8 cellular contexts compared by ENCODE assay signal in the genomic region with DNA sequence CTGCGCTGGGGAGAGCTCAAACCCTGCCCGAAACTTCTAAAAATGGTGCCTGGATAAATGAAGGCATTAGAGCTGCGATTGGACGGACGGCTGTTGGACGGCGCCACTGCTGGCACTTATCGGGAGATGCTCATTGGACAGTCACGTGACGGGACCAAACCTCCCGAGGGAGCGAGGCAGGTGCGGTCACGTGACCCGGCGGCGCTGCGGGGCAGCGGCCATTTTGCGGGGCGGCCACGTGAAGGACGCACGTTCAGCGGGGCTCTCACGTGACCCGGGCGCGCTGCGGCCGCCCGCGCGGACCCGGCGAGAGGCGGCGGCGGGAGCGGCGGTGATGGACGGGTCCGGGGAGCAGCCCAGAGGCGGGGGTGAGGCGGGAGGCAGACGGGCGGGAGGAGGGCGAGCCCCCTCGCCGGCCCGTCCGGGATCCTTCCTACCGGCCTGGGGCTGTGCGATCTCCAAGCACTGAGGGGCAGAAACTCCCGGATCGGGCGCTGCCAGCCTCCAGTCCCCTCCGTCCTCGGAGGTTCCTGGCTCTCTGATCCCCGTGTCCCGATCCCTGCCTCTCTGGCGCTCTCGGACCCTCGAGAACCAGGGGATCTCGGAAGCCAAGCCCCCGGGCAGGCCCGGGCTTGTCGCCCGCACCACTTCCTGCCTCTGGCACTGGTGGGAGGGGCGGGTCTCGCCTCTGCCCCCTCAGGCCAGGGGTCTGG. TPM values are rescaled to one million over a fixed set of nuclear protein-coding genes. Genes with fewer than 3 reads are reported as not detected.
DNase-seq lines count a peak whose midpoint lies in the region; ATAC-seq and TF ChIP-seq lines count a peak whose summit lies in the region.

BAX (plus strand) TSS at position 281 of the 713 bp plus-strand sequence; CDS start at position 335, 54 bp downstream.

- H3K36me3 ChIP-seq in ascending aorta = peaks cover 0 to 7% of the 10 kb centered on the region in 2 donors
- no peaks in the 10 kb centered on the region for H3K36me3 ChIP-seq in uterus

- H3K4me3 ChIP-seq in ascending aorta (peak within 1 kb of the TSS; percentile 88 to 95), right cardiac atrium (ENCODE audit: low read length) (peak within 1 kb of the TSS; percentile 81), uterus (peak within 1 kb of the TSS; percentile 63)

- H3K9me3 ChIP-seq in ascending aorta (no peaks in the 10 kb centered on the region), right cardiac atrium (ENCODE audit: control insufficient read depth, low read length) (no peaks in the 10 kb centered on the region), uterus (no peaks in the 10 kb centered on the region)

- peaks cover 28% of the 10 kb centered on the region for H3K4me1 Mint-ChIP-seq in T-helper 2 cell treated with Interferon-gamma antibody and Interleukin-4, amounts not matched to agents 5 μg/mL and 100 μg/mL, for 36 hours (ENCODE audit: low read depth)

- ATAC-seq in GM18498 (IDR thresholded peaks at IDR 0.05; ENCODE audit: unreplicated experiment) = peak; percentile 84
- peak; percentile 75 for ATAC-seq in HG02938 (IDR thresholded peaks at IDR 0.05; ENCODE audit: unreplicated experiment)
- ATAC-seq in right cardiac atrium = peak; percentile 95 to 96

- no peaks in the 10 kb centered on the region for H3K27me3 Mint-ChIP-seq in T-helper 2 cell treated with Interferon-gamma antibody and Interleukin-4, amounts not matched to agents 5 μg/mL and 100 μg/mL, for 36 hours (ENCODE audit: low read depth)

- peaks cover 40% of the 10 kb centered on the region for H3K36me3 Mint-ChIP-seq in T-helper 2 cell treated with Interferon-gamma antibody and Interleukin-4, amounts not matched to agents 5 μg/mL and 100 μg/mL, for 36 hours (ENCODE audit: low read depth)

- H3K27me3 ChIP-seq in ascending aorta = no peaks in the 10 kb centered on the region
- no peaks in the 10 kb centered on the region for H3K27me3 ChIP-seq in right cardiac atrium (ENCODE audit: control insufficient read depth, insufficient read depth)
- H3K27me3 ChIP-seq in uterus = no peaks in the 10 kb centered on the region

- peak within 1 kb of the TSS; percentile 86 to 94 for H3K27ac ChIP-seq in ascending aorta
- peak within 1 kb of the TSS; percentile 82 for H3K27ac ChIP-seq in right cardiac atrium (ENCODE audit: low read length)
- H3K27ac ChIP-seq in uterus = peak within 1 kb of the TSS; percentile 76 to 83

- intact Hi-C loops in ascending aorta (cut with DNase I) (loop anchor here (1.0 to 2.0 kb wide), 3 partner anchors 14 to 54 kb away; partner anchors contain the start of gene NUCB1), right cardiac atrium (cut with DNase I) (loop anchor here in 2 of 4 donors (5.0 to 10.0 kb wide), 2 partner anchors 50 to 52 kb away; partner anchors contain the start of gene NUCB1 (in 2 of the 2)), uterus (cut with DNase I; ENCODE audit: low total_unique reads) (loop anchor here (10.0 kb wide), 1 partner anchor 310 kb away; the partner anchor contains the start of gene CA11)

- H3K4me1 ChIP-seq in ascending aorta = peaks cover 5 to 13% of the 10 kb centered on the region in 2 donors
- no peaks in the 10 kb centered on the region for H3K4me1 ChIP-seq in right cardiac atrium (ENCODE audit: control insufficient read depth, insufficient read depth, low read length)
- peaks cover 0 to 4% of the 10 kb centered on the region in 2 donors for H3K4me1 ChIP-seq in uterus

- peak; percentile 89 for DNase-seq in NCI-H187 treated with DMSO at 0.1 percent for 48 hours (lab: John Stamatoyannopoulos, UW)
- peak; percentile 96 for DNase-seq in T-helper 2 cell treated with Interferon-gamma antibody and Interleukin-4, amounts not matched to agents 5 μg/mL and 100 μg/mL, for 36 hours (ENCODE audit: low spot score)
- peak; percentile 92 to 99 for DNase-seq in ascending aorta (ENCODE audit: low spot score in 2 of 2)
- peak; percentile 97 to 99 (median 99) for DNase-seq in right cardiac atrium
- peak; percentile 94 for DNase-seq in putamen (ENCODE audit: low spot score)
- peak; percentile 94 to 96 for DNase-seq in uterus

- H3K4me3 Mint-ChIP-seq in T-helper 2 cell treated with Interferon-gamma antibody and Interleukin-4, amounts not matched to agents 5 μg/mL and 100 μg/mL, for 36 hours = peak within 1 kb of the TSS; percentile 93

- no peaks in the 10 kb centered on the region for H3K9me3 Mint-ChIP-seq in T-helper 2 cell treated with Interferon-gamma antibody and Interleukin-4, amounts not matched to agents 5 μg/mL and 100 μg/mL, for 36 hours

- peak within 1 kb of the TSS; percentile 96 for H3K27ac Mint-ChIP-seq in T-helper 2 cell treated with Interferon-gamma antibody and Interleukin-4, amounts not matched to agents 5 μg/mL and 100 μg/mL, for 36 hours

- WGBS in right cardiac atrium = under 1% methylated on average over 71 of the region's 71 CpGs

- no peak for TF ChIP-seq CTCF in ascending aorta (IDR thresholded peaks at IDR 0.05)
- peak in 1 of 4 experiments; percentile 43 for TF ChIP-seq CTCF in uterus (IDR thresholded peaks at IDR 0.05)

- peak; percentile 85 to 86 for TF ChIP-seq POLR2A in uterus (IDR thresholded peaks at IDR 0.05)

RNA-seq across cellular contexts. Expression of gene BAX, which starts in this region (rescaled TPM):
- total RNA-seq in ascending aorta = 182 TPM
- total RNA-seq in right cardiac atrium = 10 to 100 TPM; 23.8 to 34.6 (median 30.4) TPM
- polyA plus RNA-seq in right cardiac atrium = 24.4 TPM
- total RNA-seq in uterus = 10 to 100 TPM; 16.5 to 84.5 (median 39.5) TPM

Comparison
In these comparisons a context has a peak if more than half of its experiments do, and no peak if none do; other contexts are left out.
1. Peak in every context shown above with its lines: DNase-seq, ATAC-seq, H3K4me3 ChIP-seq and H3K27ac ChIP-seq.